In genomic region chr1:201258132-201258531, GRCh38 we compare ENCODE assay signal across 12 cellular contexts. TPM values are rescaled to one million over a fixed set of nuclear protein-coding genes. Genes with fewer than 3 reads are reported as not detected.
"Had no signal": no experiment of that assay in that cellular context is flagged by ENCODE, and none has a peak within 500 bp of the region (broad histone marks: within the 10 kb centered on the region; RNA-seq: fewer than 3 reads in every experiment).

No MANE protein-coding gene starts in this region.

RNA-seq across cellular contexts. Expression of gene PKP1, which starts 25.2 kb away (rescaled TPM):
- total RNA-seq: activated B cell treated with CpG ODN at 0.5 μM for 24 hours; activated CD4-positive, alpha-beta memory T cell treated with anti-CD3 and anti-CD28 coated beads for 36 hours; activated CD4-positive, alpha-beta memory T cell treated with anti-CD3 and anti-CD28 coated beads, Interleukin-2, amount 10 ng/mL, durations not matched to agents 7 days and 5 days; activated CD4-positive, alpha-beta T cell treated with anti-CD3 and anti-CD28 coated beads for 36 hours; activated CD4-positive, alpha-beta T cell treated with anti-CD3 and anti-CD28 coated beads, Interleukin-2, amount 10 ng/mL, durations not matched to agents 24 days and 14 days; activated CD4-positive, alpha-beta T cell treated with anti-CD3 and anti-CD28 coated beads, Interleukin-2, amount 10 ng/mL, durations not matched to agents 7 days and 5 days; activated CD8-positive, alpha-beta memory T cell treated with anti-CD3 and anti-CD28 coated beads for 36 hours; activated CD8-positive, alpha-beta memory T cell treated with anti-CD3 and anti-CD28 coated beads, Interleukin-2, amount 10 ng/mL, durations not matched to agents 7 days and 5 days; activated CD8-positive, alpha-beta T cell treated with anti-CD3 and anti-CD28 coated beads for 36 hours; activated CD8-positive, alpha-beta T cell treated with anti-CD3 and anti-CD28 coated beads, Interleukin-2, amount 10 ng/mL, durations not matched to agents 7 days and 5 days; T-helper 17 cell; T-helper 2 cell treated with Interferon-gamma antibody and Interleukin-4, amounts not matched to agents 100 ng/mL and 5 ng/mL, for 36 hours had no signal
